16 cellular contexts compared by ENCODE assay signal in genomic region chr10:106424076-106424475, GRCh38.
DNase-seq lines count a peak whose midpoint lies in the region; ATAC-seq and TF ChIP-seq lines count a peak whose summit lies in the region.
"Had no signal": no experiment of that assay in that cellular context is flagged by ENCODE, and none has a peak within 500 bp of the region (broad histone marks: within the 10 kb centered on the region; RNA-seq: fewer than 3 reads in every experiment).

No MANE protein-coding gene starts in this region.

- ATAC-seq in foreskin keratinocyte = peak; percentile 99
- ATAC-seq: activated T-cell treated with anti-CD3 and anti-CD28 coated beads, Interleukin-2, amount 50 U/mL, for 72 hours; SK-N-SH treated with all-trans-retinoic acid at 6 μM for 48 hours had no signal

- TF ChIP-seq CTCF in AG04449 (IDR thresholded peaks at IDR 0.05; ENCODE audit: insufficient read depth, low read length, missing control alignments) (no peak), HFF-Myc (IDR thresholded peaks at IDR 0.05; ENCODE audit: low read depth, low read length, missing control alignments) (no peak), astrocyte of the spinal cord (IDR thresholded peaks at IDR 0.05; ENCODE audit: low read depth, low read length) (no peak), foreskin keratinocyte (conservative IDR thresholded peaks at IDR 0.05) (no peak)

- POLR2A ChIA-PET in AG04449 (lab: Yijun Ruan, JAX) = no interaction called here

- peak overlapping the region; percentile 99 for H3K27ac ChIP-seq in foreskin keratinocyte
- H3K27ac ChIP-seq: left ventricle myocardium inferior, uterus had no signal

- peaks cover 28% of the 10 kb centered on the region for H3K4me1 ChIP-seq in foreskin keratinocyte
- H3K4me1 ChIP-seq: left ventricle myocardium inferior, uterus had no signal

- H3K27me3 ChIP-seq in foreskin keratinocyte = no peaks in the 10 kb centered on the region
- H3K27me3 ChIP-seq: uterus had no signal

- in situ Hi-C loops in astrocyte of the spinal cord (cut with HindIII; ENCODE audit: low sequenced_read_pairs) = no loop called here

- H3K4me3 ChIP-seq in AG04449 (ENCODE audit: low read depth, low read length) (no peak overlapping the region), HFF-Myc (replicated peaks; ENCODE audit: low read depth, low read length) (no peak overlapping the region), astrocyte of the spinal cord (ENCODE audit: low read depth, low read length) (no peak overlapping the region)
- H3K4me3 ChIP-seq: left ventricle myocardium inferior, uterus had no signal

- CTCF ChIA-PET in AG04449 (lab: Yijun Ruan, JAX) = interaction anchor here (0.7 to 1.9 kb wide), 3 partner anchors 15 to 287 kb away, joined by 3 to 6 read pairs (median 3); no protein-coding TSS in a partner anchor

- DNase-seq in AG04449 (ENCODE audit: low read depth, low spot score) (peak; percentile 99), HFF-Myc (ENCODE audit: extremely low read depth, low read depth) (peak; percentile 32), astrocyte of the spinal cord (ENCODE audit: low read depth, low spot score) (peak; percentile 85), foreskin keratinocyte (peak; percentile 99 to 100), iPS-NIHi7 (ENCODE audit: extremely low spot score) (no peak)
- no peak for DNase-seq in activated CD4-positive, alpha-beta T cell treated with anti-CD3 and anti-CD28 coated beads, Interleukin-2, amount 50 U/mL, for 4 hours
- no peak for DNase-seq in activated CD4-positive, alpha-beta T cell treated with anti-CD3 and anti-CD28 coated beads, Interleukin-2, amount 50 U/mL, for 48 hours
- DNase-seq in activated CD4-positive, alpha-beta T cell treated with anti-CD3 and anti-CD28 coated beads for 48 hours = no peak
- DNase-seq: activated naive CD8-positive, alpha-beta T cell treated with anti-CD3 and anti-CD28 coated beads, Interleukin-2, amount 10 ng/mL, durations not matched to agents 7 days and 5 days; activated T-cell treated with anti-CD3 and anti-CD28 coated beads, Interleukin-2, amount 50 U/mL, for 72 hours; DMS153; left ventricle myocardium inferior; NCI-H2029 treated with DMSO at 0.1 percent for 48 hours; NCI-H510A treated with DMSO at 0.1 percent for 48 hours; uterus had no signal

Comparison
In these comparisons a context has a peak if more than half of its experiments do, and no peak if none do; other contexts are left out.
1. DNase-seq: peak in AG04449 (single experiment), HFF-Myc (single experiment), astrocyte of the spinal cord (single experiment) and foreskin keratinocyte (2 of 2); none in activated CD4-positive, alpha-beta T cell treated with anti-CD3 and anti-CD28 coated beads, Interleukin-2, amount 50 U/mL, for 4 hours (0 of 2), activated CD4-positive, alpha-beta T cell treated with anti-CD3 and anti-CD28 coated beads, Interleukin-2, amount 50 U/mL, for 48 hours (0 of 2), iPS-NIHi7 (single experiment) and activated CD4-positive, alpha-beta T cell treated with anti-CD3 and anti-CD28 coated beads for 48 hours (single experiment).